Comparison of ENCODE assay signal across 10 cellular contexts in genomic region chr1:164588388-164589341, GRCh38. TPM values are rescaled to one million over a fixed set of nuclear protein-coding genes. Genes with fewer than 3 reads are reported as not detected.
A peak's percentile ranks its signal among the peaks of the same experiment; 100 is the strongest.
DNase-seq lines count a peak whose midpoint lies in the region; ATAC-seq and TF ChIP-seq lines count a peak whose summit lies in the region.
"Had no signal": no experiment of that assay in that cellular context is flagged by ENCODE, and none has a peak within 500 bp of the region (broad histone marks: within the 10 kb centered on the region; RNA-seq: fewer than 3 reads in every experiment).

No MANE protein-coding gene starts in this region.

- H3K27ac Mint-ChIP-seq in neural progenitor cell, result peak overlapping the region; percentile 99
- no peak overlapping the region for H3K27ac Mint-ChIP-seq in natural killer cell treated with Interleukin-12 subunit alpha and Interleukin-12 subunit beta and Interleukin-15 and Interleukin-18, amount 100 ng/mL, for 72 hours
- H3K27ac Mint-ChIP-seq: IgD-negative memory B cell; stimulated activated naive CD8-positive, alpha-beta T cell treated with anti-CD3 and anti-CD28 coated beads, Interleukin-15, Interleukin-2, amounts not matched to agents 100 ng/mL and 50 ng/mL, for 24 hours had no signal

- H3K27me3 Mint-ChIP-seq in neural progenitor cell (ENCODE audit: insufficient read depth, low read depth), result no peaks in the 10 kb centered on the region
- H3K27me3 Mint-ChIP-seq in natural killer cell treated with Interleukin-12 subunit alpha and Interleukin-12 subunit beta and Interleukin-15 and Interleukin-18, amount 100 ng/mL, for 72 hours, result peaks cover 43 to 61% of the 10 kb centered on the region in 2 donors

- H3K4me3 ChIP-seq in neural progenitor cell, result peak overlapping the region; percentile 42

- H3K4me3 Mint-ChIP-seq in neural progenitor cell, result peak overlapping the region; percentile 83
- no peak overlapping the region for H3K4me3 Mint-ChIP-seq in natural killer cell treated with Interleukin-12 subunit alpha and Interleukin-12 subunit beta and Interleukin-15 and Interleukin-18, amount 100 ng/mL, for 72 hours
- H3K4me3 Mint-ChIP-seq: IgD-negative memory B cell; stimulated activated naive CD8-positive, alpha-beta T cell treated with anti-CD3 and anti-CD28 coated beads, Interleukin-15, Interleukin-2, amounts not matched to agents 100 ng/mL and 50 ng/mL, for 24 hours had no signal

- peak; percentile 26 for DNase-seq in AG08395 (ENCODE audit: low spot score)
- DNase-seq in NCI-H2171 treated with DMSO at 0.1 percent for 48 hours (lab: John Stamatoyannopoulos, UW), result peak; percentile 88
- peak; percentile 65 for DNase-seq in fibroblast of gingiva (ENCODE audit: low read depth)
- peak; percentile 94 for DNase-seq in neural progenitor cell (ENCODE audit: low spot score)
- no peak for DNase-seq in COLO829 (ENCODE audit: low spot score)
- no peak for DNase-seq in activated CD8-positive, alpha-beta memory T cell treated with anti-CD3 and anti-CD28 coated beads, Interleukin-2, amount 50 U/mL, for 4 hours
- DNase-seq in NCI-H2196 (lab: John Stamatoyannopoulos, UW; ENCODE audit: unreplicated experiment), result no peak
- no peak for DNase-seq in natural killer cell treated with Interleukin-12 subunit alpha and Interleukin-12 subunit beta and Interleukin-15 and Interleukin-18, amount 100 ng/mL, for 72 hours (ENCODE audit: low spot score)

- H3K4me1 Mint-ChIP-seq in neural progenitor cell, result peaks cover 88% of the 10 kb centered on the region
- H3K4me1 Mint-ChIP-seq in natural killer cell treated with Interleukin-12 subunit alpha and Interleukin-12 subunit beta and Interleukin-15 and Interleukin-18, amount 100 ng/mL, for 72 hours (ENCODE audit: low read depth in 2 of 2), result no peaks in the 10 kb centered on the region
- H3K4me1 Mint-ChIP-seq: IgD-negative memory B cell had no signal

- H3K27me3 ChIP-seq in neural progenitor cell, result no peaks in the 10 kb centered on the region

- peak overlapping the region; percentile 78 for H3K4me2 ChIP-seq in neural progenitor cell

- H3K9me3 Mint-ChIP-seq in neural progenitor cell, result no peaks in the 10 kb centered on the region
- no peaks in the 10 kb centered on the region for H3K9me3 Mint-ChIP-seq in natural killer cell treated with Interleukin-12 subunit alpha and Interleukin-12 subunit beta and Interleukin-15 and Interleukin-18, amount 100 ng/mL, for 72 hours
- H3K9me3 Mint-ChIP-seq: IgD-negative memory B cell; stimulated activated naive CD8-positive, alpha-beta T cell treated with anti-CD3 and anti-CD28 coated beads, Interleukin-15, Interleukin-2, amounts not matched to agents 100 ng/mL and 50 ng/mL, for 24 hours had no signal

- H3K9me3 ChIP-seq in neural progenitor cell (ENCODE audit: low read depth), result no peaks in the 10 kb centered on the region

- H3F3A ChIP-seq in neural progenitor cell (ENCODE audit: low read depth), result peaks cover 47% of the 10 kb centered on the region

- H3K27ac ChIP-seq in neural progenitor cell, result peak overlapping the region; percentile 97

- H2AFZ ChIP-seq in neural progenitor cell (replicated peaks), result peak overlapping the region; percentile 48

- no peak for TF ChIP-seq CTCF in neural progenitor cell (IDR thresholded peaks at IDR 0.05)

- peaks cover 90% of the 10 kb centered on the region for H4K20me1 ChIP-seq in neural progenitor cell (ENCODE audit: low read depth)

- peaks cover 86% of the 10 kb centered on the region for H3K79me2 ChIP-seq in neural progenitor cell (ENCODE audit: low read depth)

- H3K4me1 ChIP-seq in neural progenitor cell, result peaks cover 78% of the 10 kb centered on the region

- H3K9ac ChIP-seq in neural progenitor cell, result no peak overlapping the region

- H3K36me3 ChIP-seq in neural progenitor cell, result no peaks in the 10 kb centered on the region

- peaks cover 9% of the 10 kb centered on the region for H3K36me3 Mint-ChIP-seq in neural progenitor cell
- H3K36me3 Mint-ChIP-seq in natural killer cell treated with Interleukin-12 subunit alpha and Interleukin-12 subunit beta and Interleukin-15 and Interleukin-18, amount 100 ng/mL, for 72 hours, result no peaks in the 10 kb centered on the region
- H3K36me3 Mint-ChIP-seq: IgD-negative memory B cell had no signal

- no peak for ATAC-seq in natural killer cell treated with Interleukin-12 subunit alpha and Interleukin-12 subunit beta and Interleukin-15 and Interleukin-18, amount 100 ng/mL, for 72 hours

RNA-seq across cellular contexts. Expression of gene PBX1, which starts 29.7 kb away (rescaled TPM):
- 75.0 and 91.1 TPM in 2 replicates for total RNA-seq in neural progenitor cell (ENCODE audit: low replicate concordance)
- under 1 TPM in 1 of 2 donors, not detected in 1; 0.53 TPM for total RNA-seq in natural killer cell treated with Interleukin-12 subunit alpha and Interleukin-12 subunit beta and Interleukin-15 and Interleukin-18, amount 100 ng/mL, for 72 hours

Comparison
In these comparisons a context has a peak if more than half of its experiments do, and no peak if none do; other contexts are left out.
1. DNase-seq: peak in AG08395 (single experiment), NCI-H2171 treated with DMSO at 0.1 percent for 48 hours (single experiment), fibroblast of gingiva (single experiment) and neural progenitor cell (single experiment); none in COLO829 (single experiment), activated CD8-positive, alpha-beta memory T cell treated with anti-CD3 and anti-CD28 coated beads, Interleukin-2, amount 50 U/mL, for 4 hours (single experiment), NCI-H2196 (single experiment) and natural killer cell treated with Interleukin-12 subunit alpha and Interleukin-12 subunit beta and Interleukin-15 and Interleukin-18, amount 100 ng/mL, for 72 hours (single experiment).
2. RNA of gene PBX1, which starts 29.7 kb away (total RNA-seq): 75.0 to 91.1 TPM in neural progenitor cell; 0.53 TPM in natural killer cell treated with Interleukin-12 subunit alpha and Interleukin-12 subunit beta and Interleukin-15 and Interleukin-18, amount 100 ng/mL, for 72 hours; every median in the first group is over 10 times any median in the second.